ENCODE assay signal across 16 cellular contexts in genomic region chr18:3675446-3675845, GRCh38.
DNase-seq lines count a peak whose midpoint lies in the region; ATAC-seq and TF ChIP-seq lines count a peak whose summit lies in the region.
"Had no signal": no experiment of that assay in that cellular context is flagged by ENCODE, and none has a peak within 500 bp of the region (broad histone marks: within the 10 kb centered on the region; RNA-seq: fewer than 3 reads in every experiment).

No MANE protein-coding gene starts in this region.

- no peaks in the 10 kb centered on the region for H3K4me1 Mint-ChIP-seq in glutamatergic neuron (ENCODE audit: low read depth, unreplicated experiment)

- H3K27ac Mint-ChIP-seq in glutamatergic neuron (ENCODE audit: unreplicated experiment), result no peak overlapping the region
- H3K27ac Mint-ChIP-seq: stimulated activated naive CD8-positive, alpha-beta T cell treated with anti-CD3 and anti-CD28 coated beads, Interleukin-15, Interleukin-2, amounts not matched to agents 100 ng/mL and 50 ng/mL, for 24 hours had no signal

- H3K4me1 ChIP-seq in adipocyte (ENCODE audit: control insufficient read depth, insufficient read depth, low read length) (no peaks in the 10 kb centered on the region), left lung (peaks cover 0 to 3% of the 10 kb centered on the region in 2 donors)
- H3K4me1 ChIP-seq: esophagus muscularis mucosa, spleen had no signal

- H3K27me3 Mint-ChIP-seq in glutamatergic neuron (ENCODE audit: unreplicated experiment), result no peaks in the 10 kb centered on the region

- peak; percentile 47 for ATAC-seq in left lung

- H3K9me3 ChIP-seq in adipocyte (ENCODE audit: control insufficient read depth, low read length) (no peaks in the 10 kb centered on the region), left lung (no peaks in the 10 kb centered on the region)
- H3K9me3 ChIP-seq: esophagus muscularis mucosa, spleen had no signal

- no peak overlapping the region for H3K9ac ChIP-seq in adipocyte (ENCODE audit: low read length)
- H3K9ac ChIP-seq: BLaER1 treated with 17β-estradiol and CSF1 and Interleukin-3, amounts not matched to agents 10 nM and 100 nM had no signal

- no peak overlapping the region for H3K4me3 ChIP-seq in adipocyte (ENCODE audit: low read length)
- H3K4me3 ChIP-seq in left lung, result no peak overlapping the region
- H3K4me3 ChIP-seq: BLaER1 treated with 17β-estradiol and CSF1 and Interleukin-3, amounts not matched to agents 10 nM and 100 nM; esophagus muscularis mucosa; spleen had no signal

- H3K36me3 Mint-ChIP-seq in glutamatergic neuron (ENCODE audit: unreplicated experiment), result no peaks in the 10 kb centered on the region

- H3K4me3 Mint-ChIP-seq in glutamatergic neuron (ENCODE audit: unreplicated experiment), result no peak overlapping the region
- H3K4me3 Mint-ChIP-seq: stimulated activated naive CD8-positive, alpha-beta T cell treated with anti-CD3 and anti-CD28 coated beads, Interleukin-15, Interleukin-2, amounts not matched to agents 100 ng/mL and 50 ng/mL, for 24 hours had no signal

- TF ChIP-seq CTCF in left lung (IDR thresholded peaks at IDR 0.05) (no peak), glutamatergic neuron (IDR thresholded peaks at IDR 0.05; ENCODE audit: partially characterized antibody, unreplicated experiment) (no peak)

- H3K9me3 Mint-ChIP-seq in glutamatergic neuron (ENCODE audit: unreplicated experiment), result peaks cover 1% of the 10 kb centered on the region
- H3K9me3 Mint-ChIP-seq: stimulated activated naive CD8-positive, alpha-beta T cell treated with anti-CD3 and anti-CD28 coated beads, Interleukin-15, Interleukin-2, amounts not matched to agents 100 ng/mL and 50 ng/mL, for 24 hours had no signal

- intact Hi-C loops in left lung (cut with DNase I), result no loop called here

- in situ Hi-C loops in Caki2 (cut with HindIII; ENCODE audit: low pct_unique_long_range_greater_than_20kb, low sequenced_read_pairs), result no loop called here

- H3K27me3 ChIP-seq in adipocyte (replicated peaks; ENCODE audit: control insufficient read depth, insufficient read depth, low read length) (no peaks in the 10 kb centered on the region), left lung (no peaks in the 10 kb centered on the region)
- H3K27me3 ChIP-seq: BLaER1 treated with 17β-estradiol and CSF1 and Interleukin-3, amounts not matched to agents 10 nM and 100 nM; esophagus muscularis mucosa; spleen had no signal

- DNase-seq in Caki2 (ENCODE audit: low read depth) (peak; percentile 77), HT1080 (ENCODE audit: low read depth) (peak; percentile 37), adipocyte (ENCODE audit: low read depth) (peak; percentile 14), left lung (no peak), SW 1271 (lab: John Stamatoyannopoulos, UW) (no peak), NCI-H1092 treated with DMSO at 0.1 percent for 48 hours (lab: John Stamatoyannopoulos, UW) (no peak), glutamatergic neuron (no peak), midbrain (lab: John Stamatoyannopoulos, UW) (no peak)
- DNase-seq: activated CD4-positive, CD25-positive, alpha-beta regulatory T cell treated with anti-CD3 and anti-CD28 coated beads, Interleukin-2, amount 50 U/mL, for 72 hours; activated gamma-delta T cell; DMS79; MV-4-11; spleen had no signal

- no peak overlapping the region for H3K27ac ChIP-seq in left lung
- H3K27ac ChIP-seq: BLaER1 treated with 17β-estradiol and CSF1 and Interleukin-3, amounts not matched to agents 10 nM and 100 nM; esophagus muscularis mucosa; spleen had no signal

- no peaks in the 10 kb centered on the region for H3K36me3 ChIP-seq in adipocyte (ENCODE audit: control insufficient read depth, insufficient read depth, low read length, severe bottlenecking)
- no peaks in the 10 kb centered on the region for H3K36me3 ChIP-seq in left lung
- H3K36me3 ChIP-seq: BLaER1 treated with 17β-estradiol and CSF1 and Interleukin-3, amounts not matched to agents 10 nM and 100 nM; esophagus muscularis mucosa; spleen had no signal

Comparison
In these comparisons a context has a peak if more than half of its experiments do, and no peak if none do; other contexts are left out.
1. DNase-seq: peak in Caki2 (single experiment), HT1080 (single experiment) and adipocyte (single experiment); none in left lung (0 of 2), SW 1271 (0 of 2), NCI-H1092 treated with DMSO at 0.1 percent for 48 hours (single experiment), glutamatergic neuron (single experiment) and midbrain (single experiment).